ENCODE assay signal across 1 cellular context in genomic region chr17:74212913-74213791, GRCh38.
TF ChIP-seq lines count a peak whose summit lies in the region.

Gene TTYH2 (plus strand): TSS chr17:74213571. CDS start chr17:74213588, 17 bp downstream.

TF ChIP-seq in K562, 482 proteins besides CTCF, POLR2A, EP300 and RAD21 (continued from another document and continues in another):
- TF ChIP-seq ZBTB5 (IDR thresholded peaks at IDR 0.05) (no peak), GTF2E2 (tag; IDR thresholded peaks at IDR 0.05) (no peak), ZBTB8A (IDR thresholded peaks at IDR 0.05; ENCODE audit: partially characterized antibody) (peak; percentile 99), NR2C1 (IDR thresholded peaks at IDR 0.05) (no peak), NR2C1 (tag; IDR thresholded peaks at IDR 0.05) (no peak), CHD1 (IDR thresholded peaks at IDR 0.05; ENCODE audit: low read length) (no peak), ZNF766 (CRISPR knock-in tag; conservative IDR thresholded peaks at IDR 0.05) (no peak), ZNF780A (CRISPR knock-in tag; IDR thresholded peaks at IDR 0.05) (no peak), ZNF140 (CRISPR knock-in tag; IDR thresholded peaks at IDR 0.05) (no peak), PHB (CRISPR knock-in tag; IDR thresholded peaks at IDR 0.05) (no peak), ZHX1 (conservative IDR thresholded peaks at IDR 0.05; ENCODE audit: low read length) (no peak), HDAC6 (IDR thresholded peaks at IDR 0.05; ENCODE audit: low read depth, low read length) (no peak), ZFX (CRISPR knock-in tag; IDR thresholded peaks at IDR 0.05) (no peak), NCOR1 (IDR thresholded peaks at IDR 0.05) (no peak), TAF1 (IDR thresholded peaks at IDR 0.05; ENCODE audit: control insufficient read depth, extremely low read depth, insufficient read depth, low read length, severe bottlenecking) (no peak), MAZ (CRISPR knock-in tag; conservative IDR thresholded peaks at IDR 0.05 in 1 of 2, IDR thresholded peaks at IDR 0.05 in 1 of 2) (peak in 1 of 2 experiments; percentile 66; a peak in 2 of 4 replicates), NFIC (IDR thresholded peaks at IDR 0.05) (no peak), ADNP (tag; IDR thresholded peaks at IDR 0.05) (no peak), SIN3B (IDR thresholded peaks at IDR 0.05; ENCODE audit: low read depth) (no peak), MXD1 (CRISPR knock-in tag; IDR thresholded peaks at IDR 0.05; ENCODE audit: borderline replicate concordance, poor library complexity, severe bottlenecking) (no peak), HMG20A (CRISPR knock-in tag; conservative IDR thresholded peaks at IDR 0.05) (no peak), ZNF143 (CRISPR knock-in tag; IDR thresholded peaks at IDR 0.05) (no peak), RFX5 (IDR thresholded peaks at IDR 0.05; ENCODE audit: low read depth, low read length) (no peak), ZFP30 (CRISPR knock-in tag; IDR thresholded peaks at IDR 0.05; ENCODE audit: borderline replicate concordance) (no peak), HNRNPLL (IDR thresholded peaks at IDR 0.05; ENCODE audit: low read depth, low read length, poor library complexity, severe bottlenecking) (no peak), RAD51 (IDR thresholded peaks at IDR 0.05; ENCODE audit: borderline replicate concordance, low read depth) (no peak), ZNF197 (CRISPR knock-in tag; IDR thresholded peaks at IDR 0.05; ENCODE audit: low read depth) (no peak), RB1 (IDR thresholded peaks at IDR 0.05; ENCODE audit: low read depth) (peak; percentile 50; the same call in 1 of the 2 replicates), POLR2B (IDR thresholded peaks at IDR 0.05; ENCODE audit: low read depth, partially characterized antibody) (no peak), FOXJ3 (CRISPR knock-in tag; IDR thresholded peaks at IDR 0.05) (no peak), GABPB1 (CRISPR knock-in tag; IDR thresholded peaks at IDR 0.05) (0 out of 2 replicates have a peak, but pooled peaks have one; percentile 1), ZNF3 (CRISPR knock-in tag; IDR thresholded peaks at IDR 0.05) (no peak; the same call in 1 of the 2 replicates), HNRNPL (IDR thresholded peaks at IDR 0.05; ENCODE audit: low read depth, low read length) (no peak), E4F1 (CRISPR knock-in tag; IDR thresholded peaks at IDR 0.05; ENCODE audit: borderline replicate concordance) (no peak), ZSCAN32 (CRISPR knock-in tag; IDR thresholded peaks at IDR 0.05) (no peak), NR0B1 (IDR thresholded peaks at IDR 0.05; ENCODE audit: partially characterized antibody) (no peak), ZNF23 (CRISPR knock-in tag; IDR thresholded peaks at IDR 0.05) (no peak), VEZF1 (CRISPR knock-in tag; IDR thresholded peaks at IDR 0.05) (peak; percentile 97), ETV6 (IDR thresholded peaks at IDR 0.05; ENCODE audit: borderline replicate concordance in 1 of 2, low read depth in 2 of 2, low read length in 1 of 2) (no peak), ETV6 (CRISPR knock-in tag; IDR thresholded peaks at IDR 0.05; ENCODE audit: borderline replicate concordance) (no peak), ATF4 (CRISPR knock-in tag; IDR thresholded peaks at IDR 0.05) (no peak), MNT (conservative IDR thresholded peaks at IDR 0.05) (0 out of 4 replicates have a peak, but pooled peaks of 1 of the 2 experiments have one; percentile 14), PHF20 (IDR thresholded peaks at IDR 0.05; ENCODE audit: partially characterized antibody) (no peak), SMAD2 (IDR thresholded peaks at IDR 0.05; ENCODE audit: low read depth, low read length) (no peak), FOSL1 (tag; conservative IDR thresholded peaks at IDR 0.05) (0 out of 2 replicates have a peak, but pooled peaks have one; percentile 10), E2F6 (IDR thresholded peaks at IDR 0.05; ENCODE audit: borderline replicate concordance in 1 of 2, extremely low read depth in 1 of 2, insufficient read depth in 1 of 2, insufficient read length in 1 of 2, low read depth in 1 of 2, low read length in 1 of 2, poor library complexity in 1 of 2, severe bottlenecking in 1 of 2) (peak in 1 of 2 experiments; percentile 37), KDM1A (IDR thresholded peaks at IDR 0.05) (peak in 1 of 2 experiments; percentile 23; a peak in 2 of 4 replicates), NFXL1 (CRISPR knock-in tag; IDR thresholded peaks at IDR 0.05) (no peak), PTBP1 (IDR thresholded peaks at IDR 0.05; ENCODE audit: low read depth, low read length) (no peak)
